Comparison of ENCODE assay signal across 24 cellular contexts in the genomic region with DNA sequence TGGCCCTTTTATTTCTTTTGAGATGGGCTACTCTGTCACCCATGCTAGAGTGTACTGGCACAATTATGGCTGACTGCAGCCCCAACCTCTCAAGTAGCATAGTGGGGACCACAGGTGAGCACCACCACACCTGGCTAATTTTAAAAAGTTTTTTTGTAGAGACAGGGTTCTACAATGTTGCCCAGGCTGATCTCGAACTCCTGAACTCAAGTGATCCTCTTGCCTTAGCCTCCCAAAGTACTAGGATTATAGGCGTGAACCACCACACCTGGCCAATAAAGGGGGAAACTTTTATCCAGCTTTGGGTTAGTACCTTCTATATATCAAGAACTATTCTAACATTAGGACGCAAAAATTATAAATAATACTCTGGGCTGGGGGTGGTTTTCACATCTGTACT. TPM values are rescaled to one million over a fixed set of nuclear protein-coding genes. Genes with fewer than 3 reads are reported as not detected.
DNase-seq lines count a peak whose midpoint lies in the region; ATAC-seq and TF ChIP-seq lines count a peak whose summit lies in the region.
"Had no signal": no experiment of that assay in that cellular context is flagged by ENCODE, and none has a peak within 500 bp of the region (broad histone marks: within the 10 kb centered on the region; RNA-seq: fewer than 3 reads in every experiment).

No MANE protein-coding gene starts in this region.

- ATAC-seq in right cardiac atrium (no peak), HG03196 (IDR thresholded peaks at IDR 0.05; ENCODE audit: unreplicated experiment) (no peak)
- no peak for ATAC-seq in central memory CD8-positive, alpha-beta T cell (replicated peaks; ENCODE audit: extremely low read depth, poor library complexity, severe bottlenecking)
- ATAC-seq: heart left ventricle, left colon had no signal

- TF ChIP-seq CTCF in left ventricle myocardium inferior (IDR thresholded peaks at IDR 0.05; ENCODE audit: borderline replicate concordance) (no peak), neutrophil (IDR thresholded peaks at IDR 0.05) (no peak), ovary (IDR thresholded peaks at IDR 0.05) (no peak)

- H3K36me3 ChIP-seq in left ventricle myocardium inferior (no peaks in the 10 kb centered on the region), neutrophil (no peaks in the 10 kb centered on the region), ovary (no peaks in the 10 kb centered on the region)
- H3K36me3 ChIP-seq: adrenal gland, HAP-1, heart left ventricle, prostate gland had no signal

- no peak overlapping the region for H3K4me3 Mint-ChIP-seq in central memory CD8-positive, alpha-beta T cell
- H3K4me3 Mint-ChIP-seq in activated CD4-positive, alpha-beta T cell treated with anti-CD3 and anti-CD28 coated beads, Interleukin-2, amount 10 ng/mL, durations not matched to agents 24 days and 14 days: no peak overlapping the region
- H3K4me3 Mint-ChIP-seq: mesothelial cell of epicardium had no signal

- TF ChIP-seq EP300 in ovary (IDR thresholded peaks at IDR 0.05): no peak

- no peak for DNase-seq in left ventricle myocardium inferior
- no peak for DNase-seq in right cardiac atrium
- DNase-seq in central memory CD8-positive, alpha-beta T cell (ENCODE audit: low spot score in 2 of 2): no peak
- DNase-seq in activated CD4-positive, alpha-beta T cell treated with anti-CD3 and anti-CD28 coated beads, Interleukin-2, amount 10 ng/mL, durations not matched to agents 24 days and 14 days: no peak
- no peak for DNase-seq in ovary
- no peak for DNase-seq in hepatic stellate cell (ENCODE audit: low spot score)
- DNase-seq: 8988T; activated CD4-positive, alpha-beta T cell treated with anti-CD3 and anti-CD28 coated beads, Interleukin-2, amount 50 U/mL, for 4 hours; activated gamma-delta T cell; adrenal gland; AML-193; heart left ventricle; left colon; NCI-H1436 treated with DMSO at 0.1 percent for 48 hours; NCI-H2171; NCI-H526; stimulated activated CD4-positive, alpha-beta T cell treated with anti-CD3 and anti-CD28 coated beads, Interleukin-1b, Interleukin-23, amount 100 ng/mL, for 48 hours; stimulated activated naive CD4-positive, alpha-beta T cell; T-helper 9 cell had no signal

- H3K27me3 ChIP-seq in left ventricle myocardium inferior (ENCODE audit: low read depth): no peaks in the 10 kb centered on the region
- no peaks in the 10 kb centered on the region for H3K27me3 ChIP-seq in right cardiac atrium (ENCODE audit: control insufficient read depth, insufficient read depth)
- no peaks in the 10 kb centered on the region for H3K27me3 ChIP-seq in neutrophil
- H3K27me3 ChIP-seq in ovary: no peaks in the 10 kb centered on the region
- H3K27me3 ChIP-seq: adrenal gland, heart left ventricle had no signal

- no peaks in the 10 kb centered on the region for H3K9me3 Mint-ChIP-seq in central memory CD8-positive, alpha-beta T cell
- no peaks in the 10 kb centered on the region for H3K9me3 Mint-ChIP-seq in activated CD4-positive, alpha-beta T cell treated with anti-CD3 and anti-CD28 coated beads, Interleukin-2, amount 10 ng/mL, durations not matched to agents 24 days and 14 days

- H3K27ac ChIP-seq in left ventricle myocardium inferior (replicated peaks) (peak overlapping the region; percentile 75), right cardiac atrium (ENCODE audit: low read length) (no peak overlapping the region), neutrophil (peak overlapping the region; percentile 98), ovary (no peak overlapping the region)
- H3K27ac ChIP-seq: prostate gland had no signal

- H3K4me1 ChIP-seq in left ventricle myocardium inferior (peaks cover 59% of the 10 kb centered on the region), right cardiac atrium (ENCODE audit: control insufficient read depth, insufficient read depth, low read length) (peaks cover 16% of the 10 kb centered on the region), neutrophil (ENCODE audit: control insufficient read depth in 1 of 2, insufficient read depth in 1 of 2, low read depth in 1 of 2, low read length in 1 of 2) (peaks cover 66 to 83% of the 10 kb centered on the region in 2 experiments), ovary (ENCODE audit: insufficient read depth) (peaks cover 6% of the 10 kb centered on the region)
- H3K4me1 ChIP-seq: HAP-1 had no signal

- intact Hi-C loops in left ventricle myocardium inferior (cut with micrococcal nuclease) (no loop called here), right cardiac atrium (cut with DNase I) (loop anchor here in 1 of 4 donors (10.0 kb wide), 1 partner anchor 49 kb away; a partner anchor contains a TSS), ovary (cut with DNase I) (no loop called here)
- intact Hi-C loops in activated CD4-positive, alpha-beta T cell treated with anti-CD3 and anti-CD28 coated beads, Interleukin-2, amount 10 ng/mL, durations not matched to agents 24 days and 14 days (cut with micrococcal nuclease): no loop called here

- H3K9me3 ChIP-seq in left ventricle myocardium inferior (replicated peaks) (no peaks in the 10 kb centered on the region), right cardiac atrium (ENCODE audit: control insufficient read depth, low read length) (no peaks in the 10 kb centered on the region), neutrophil (no peaks in the 10 kb centered on the region), ovary (no peaks in the 10 kb centered on the region)
- H3K9me3 ChIP-seq: adrenal gland, HAP-1, prostate gland had no signal

- peaks cover 14% of the 10 kb centered on the region for H3K36me3 Mint-ChIP-seq in central memory CD8-positive, alpha-beta T cell (ENCODE audit: insufficient read depth)
- peaks cover 14% of the 10 kb centered on the region for H3K36me3 Mint-ChIP-seq in activated CD4-positive, alpha-beta T cell treated with anti-CD3 and anti-CD28 coated beads, Interleukin-2, amount 10 ng/mL, durations not matched to agents 24 days and 14 days (ENCODE audit: low read depth)

- no peaks in the 10 kb centered on the region for H3K27me3 Mint-ChIP-seq in central memory CD8-positive, alpha-beta T cell
- no peaks in the 10 kb centered on the region for H3K27me3 Mint-ChIP-seq in activated CD4-positive, alpha-beta T cell treated with anti-CD3 and anti-CD28 coated beads, Interleukin-2, amount 10 ng/mL, durations not matched to agents 24 days and 14 days

- 100% methylated on average over 3 of the region's 3 CpGs for WGBS in right cardiac atrium
- WGBS in ovary, 3 donors: 95 to 99% (median 98%) methylated on average over 3 of the region's 3 CpGs

- H3K4me3 ChIP-seq in left ventricle myocardium inferior: no peak overlapping the region
- H3K4me3 ChIP-seq in right cardiac atrium (ENCODE audit: low read length): no peak overlapping the region
- peak overlapping the region in 1 of 2 experiments; percentile 53 for H3K4me3 ChIP-seq in neutrophil (ENCODE audit: low read depth in 1 of 2, low read length in 1 of 2)
- no peak overlapping the region for H3K4me3 ChIP-seq in ovary
- H3K4me3 ChIP-seq: adrenal gland, HAP-1, prostate gland had no signal

- H3K27ac Mint-ChIP-seq in central memory CD8-positive, alpha-beta T cell (ENCODE audit: low read depth): peak overlapping the region; percentile 98
- H3K27ac Mint-ChIP-seq in activated CD4-positive, alpha-beta T cell treated with anti-CD3 and anti-CD28 coated beads, Interleukin-2, amount 10 ng/mL, durations not matched to agents 24 days and 14 days: no peak overlapping the region

- TF ChIP-seq POLR2A in ovary (IDR thresholded peaks at IDR 0.05): no peak

- peaks cover 61% of the 10 kb centered on the region for H3K4me1 Mint-ChIP-seq in central memory CD8-positive, alpha-beta T cell
- peaks cover 40% of the 10 kb centered on the region for H3K4me1 Mint-ChIP-seq in activated CD4-positive, alpha-beta T cell treated with anti-CD3 and anti-CD28 coated beads, Interleukin-2, amount 10 ng/mL, durations not matched to agents 24 days and 14 days

RNA-seq across cellular contexts. Expression of a gene that starts 52.1 kb away (rescaled TPM):
- 91.7 TPM for total RNA-seq in left ventricle myocardium inferior
- total RNA-seq in right cardiac atrium: 100 to 1,000 TPM; 116 to 126 (median 123) TPM
- polyA plus RNA-seq in right cardiac atrium: 14.8 TPM
- 101 TPM in 2 replicates for total RNA-seq in activated CD4-positive, alpha-beta T cell treated with anti-CD3 and anti-CD28 coated beads, Interleukin-2, amount 10 ng/mL, durations not matched to agents 24 days and 14 days
- total RNA-seq in ovary: 100 to 1,000 TPM in 3 of 7 donors, 10 to 100 TPM in 4; 37.1 to 125 (median 98.1) TPM
- polyA plus RNA-seq in ovary: 100 to 1,000 TPM in 1 of 2 donors, 10 to 100 TPM in 1; 12.3 to 102 TPM

Comparison
In these comparisons a context has a peak if more than half of its experiments do, and no peak if none do; other contexts are left out.
1. H3K27ac ChIP-seq: peak in left ventricle myocardium inferior (single experiment) and neutrophil (single experiment); none in right cardiac atrium (single experiment) and ovary (0 of 2).